33 cellular contexts compared by ENCODE assay signal in genomic region chr10:129676014-129676413, GRCh38.
"Had no signal": no experiment of that assay in that cellular context is flagged by ENCODE, and none has a peak within 500 bp of the region (broad histone marks: within the 10 kb centered on the region; RNA-seq: fewer than 3 reads in every experiment).

No MANE protein-coding gene starts in this region.

- H3K27ac Mint-ChIP-seq: activated CD4-positive, alpha-beta T cell treated with anti-CD3 and anti-CD28 coated beads, Interleukin-2, amount 10 ng/mL, durations not matched to agents 7 days and 5 days; activated CD8-positive, alpha-beta T cell treated with anti-CD3 and anti-CD28 coated beads, Interleukin-2, amount 10 ng/mL, durations not matched to agents 7 days and 5 days; activated naive CD4-positive, alpha-beta T cell treated with anti-CD3 and anti-CD28 coated beads, Interleukin-2, amount 50 U/mL, for 24 hours; activated naive CD8-positive, alpha-beta T cell treated with anti-CD3 and anti-CD28 coated beads, Interleukin-2, amount 10 ng/mL, durations not matched to agents 7 days and 5 days; activated T-cell treated with anti-CD3 and anti-CD28 coated beads, Interleukin-2, amount 50 U/mL, for 24 hours; activated T-helper 2 cell treated with anti-CD3 and anti-CD28 coated beads, Interferon-gamma antibody, Interleukin-2, Interleukin-4, amounts not matched to agents 10 μg/mL and 5 μg/mL and 100 μg/mL, durations not matched to agents 14 hours and 24 hours and 36 hours; T-helper 1 cell treated with Interleukin-12 subunit alpha and Interleukin-12 subunit beta and Interleukin-4 antibody, amounts not matched to agents 30 μg/mL and 1 μg/mL, for 36 hours; T-helper 2 cell treated with Interferon-gamma antibody and Interleukin-4, amounts not matched to agents 5 μg/mL and 100 μg/mL, for 36 hours had no signal

- H3K9me3 Mint-ChIP-seq: activated CD4-positive, alpha-beta T cell treated with anti-CD3 and anti-CD28 coated beads, Interleukin-2, amount 10 ng/mL, durations not matched to agents 7 days and 5 days; T-helper 1 cell treated with Interleukin-12 subunit alpha and Interleukin-12 subunit beta and Interleukin-4 antibody, amounts not matched to agents 30 μg/mL and 1 μg/mL, for 36 hours; T-helper 2 cell treated with Interferon-gamma antibody and Interleukin-4, amounts not matched to agents 5 μg/mL and 100 μg/mL, for 36 hours had no signal

- H3K4me3 Mint-ChIP-seq: activated CD4-positive, alpha-beta T cell treated with anti-CD3 and anti-CD28 coated beads, Interleukin-2, amount 10 ng/mL, durations not matched to agents 7 days and 5 days; activated CD8-positive, alpha-beta T cell treated with anti-CD3 and anti-CD28 coated beads, Interleukin-2, amount 10 ng/mL, durations not matched to agents 7 days and 5 days; activated naive CD4-positive, alpha-beta T cell treated with anti-CD3 and anti-CD28 coated beads, Interleukin-2, amount 50 U/mL, for 24 hours; activated naive CD8-positive, alpha-beta T cell treated with anti-CD3 and anti-CD28 coated beads, Interleukin-2, amount 10 ng/mL, durations not matched to agents 7 days and 5 days; activated T-cell treated with anti-CD3 and anti-CD28 coated beads, Interleukin-2, amount 50 U/mL, for 24 hours; T-helper 1 cell treated with Interleukin-12 subunit alpha and Interleukin-12 subunit beta and Interleukin-4 antibody, amounts not matched to agents 30 μg/mL and 1 μg/mL, for 36 hours; T-helper 2 cell treated with Interferon-gamma antibody and Interleukin-4, amounts not matched to agents 5 μg/mL and 100 μg/mL, for 36 hours had no signal

- H3K27me3 ChIP-seq: ascending aorta, cardiac muscle cell, Peyer's patch, SJSA1 had no signal

- H3K36me3 ChIP-seq: ascending aorta, cardiac muscle cell, Peyer's patch, SJSA1 had no signal

- H3K27ac ChIP-seq: ascending aorta, cardiac muscle cell, Peyer's patch, SJSA1 had no signal

- H3K4me1 Mint-ChIP-seq: activated CD4-positive, alpha-beta T cell treated with anti-CD3 and anti-CD28 coated beads, Interleukin-2, amount 10 ng/mL, durations not matched to agents 7 days and 5 days had no signal

- H3K4me2 ChIP-seq: SK-N-SH had no signal

- H3K4me1 ChIP-seq: ascending aorta, Peyer's patch, SJSA1 had no signal

- H3K27me3 Mint-ChIP-seq: activated CD4-positive, alpha-beta T cell treated with anti-CD3 and anti-CD28 coated beads, Interleukin-2, amount 10 ng/mL, durations not matched to agents 7 days and 5 days; activated naive CD4-positive, alpha-beta T cell treated with anti-CD3 and anti-CD28 coated beads, Interleukin-2, amount 50 U/mL, for 24 hours; activated naive CD8-positive, alpha-beta T cell treated with anti-CD3 and anti-CD28 coated beads, Interleukin-2, amount 10 ng/mL, durations not matched to agents 7 days and 5 days; activated T-cell treated with anti-CD3 and anti-CD28 coated beads, Interleukin-2, amount 50 U/mL, for 24 hours had no signal

- H3K4me3 ChIP-seq: ascending aorta, cardiac muscle cell, Peyer's patch, SJSA1 had no signal

- H3K9ac ChIP-seq: SK-N-SH had no signal

- DNase-seq: activated CD4-positive, alpha-beta T cell treated with anti-CD3 and anti-CD28 coated beads, Interleukin-2, amount 10 ng/mL, durations not matched to agents 7 days and 5 days; activated CD4-positive, alpha-beta T cell treated with anti-CD3 and anti-CD28 coated beads, Interleukin-2, amount 50 U/mL, for 48 hours; activated CD8-positive, alpha-beta T cell treated with anti-CD3 and anti-CD28 coated beads, Interleukin-2, amount 10 ng/mL, durations not matched to agents 7 days and 5 days; activated gamma-delta T cell; activated naive CD4-positive, alpha-beta T cell treated with Interleukin-2 at 50 U/mL for 16 hours; activated naive CD8-positive, alpha-beta T cell treated with anti-CD3 and anti-CD28 coated beads, Interleukin-2, amount 10 ng/mL, durations not matched to agents 7 days and 5 days; activated T-cell treated with anti-CD3 and anti-CD28 coated beads, Interleukin-2, amount 50 U/mL, for 24 hours; amygdala; MM.1S; MV-4-11; NCI-H1092 treated with DMSO at 0.1 percent for 48 hours; NCI-H1417; NCI-H146; NCI-H187; NCI-H2029 treated with DMSO at 0.1 percent for 48 hours; NCI-H2107; NCI-H2171; NCI-H510A; NCI-H526; NCI-H748 treated with DMSO at 0.1 percent for 48 hours; NK-92 treated with Interleukin-12 subunit alpha and Interleukin-12 subunit beta, amount 100 ng/mL, for 24 hours; PC-3; RPMI8226; SHP77 treated with DMSO at 0.1 percent for 48 hours; SK-N-SH had no signal

- H3K9me3 ChIP-seq: Peyer's patch, SK-N-SH had no signal

- ATAC-seq: activated CD8-positive, alpha-beta T cell treated with anti-CD3 and anti-CD28 coated beads, Interleukin-2, amount 10 ng/mL, durations not matched to agents 7 days and 5 days; PC-3 had no signal
